10 cellular contexts compared by ENCODE assay signal in the genomic region with DNA sequence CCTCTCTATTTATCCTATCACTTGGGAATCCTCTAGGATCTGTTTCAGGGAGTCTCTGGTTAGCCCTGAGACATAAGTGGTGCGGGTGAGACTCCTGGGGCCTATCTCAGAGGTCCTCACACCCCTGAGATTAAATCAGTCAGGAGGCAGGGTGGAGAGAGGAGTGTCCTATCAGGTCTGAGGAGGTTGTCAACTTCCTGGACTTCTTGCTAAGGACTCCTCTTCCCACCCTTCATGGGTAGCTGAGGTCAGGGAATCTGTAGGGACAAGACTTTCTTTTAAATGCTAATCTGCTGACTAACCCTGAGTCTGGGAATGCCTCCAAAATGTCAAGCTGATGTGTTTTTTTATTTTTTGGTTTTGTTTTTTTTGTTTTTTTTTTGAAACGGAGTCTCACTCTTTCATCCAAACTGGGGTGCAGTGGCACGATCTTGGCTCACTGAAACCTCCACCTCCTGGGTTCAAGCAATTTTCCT. TPM values are rescaled to one million over a fixed set of nuclear protein-coding genes. Genes with fewer than 3 reads are reported as not detected.
DNase-seq lines count a peak whose midpoint lies in the region; ATAC-seq and TF ChIP-seq lines count a peak whose summit lies in the region.
"Had no signal": no experiment of that assay in that cellular context is flagged by ENCODE, and none has a peak within 500 bp of the region (broad histone marks: within the 10 kb centered on the region; RNA-seq: fewer than 3 reads in every experiment).

No MANE protein-coding gene starts in this region.

- H3K36me3 ChIP-seq in prostate gland: no peaks in the 10 kb centered on the region

- TF ChIP-seq CTCF in fibroblast of the aortic adventitia (IDR thresholded peaks at IDR 0.05; ENCODE audit: insufficient read depth, low read length) (no peak), prostate gland (IDR thresholded peaks at IDR 0.05) (no peak)

- H3K4me1 ChIP-seq in prostate gland (replicated peaks): peaks cover 21% of the 10 kb centered on the region

- no peaks in the 10 kb centered on the region for H3K9me3 ChIP-seq in prostate gland

- H3K4me3 ChIP-seq in fibroblast of the aortic adventitia (ENCODE audit: low read depth, low read length) (no peak overlapping the region), prostate gland (no peak overlapping the region)
- H3K4me3 ChIP-seq: GM12878 had no signal

- no peak for TF ChIP-seq POLR2A in prostate gland (IDR thresholded peaks at IDR 0.05)

- H3K27ac ChIP-seq in prostate gland: peak overlapping the region; percentile 14 to 41

- 32% methylated on average over 3 of the region's 3 CpGs for WGBS in prostate gland

- DNase-seq in EH (ENCODE audit: low read depth) (peak; percentile 97), T1000 (lab: John Stamatoyannopoulos, UW) (peak; percentile 37), fibroblast of the aortic adventitia (ENCODE audit: low read depth) (peak; percentile 94), prostate gland (ENCODE audit: low spot score) (no peak), NCI-H146 treated with DMSO at 0.1 percent for 48 hours (lab: John Stamatoyannopoulos, UW; ENCODE audit: unreplicated experiment) (no peak)
- no peak for DNase-seq in stimulated activated naive CD8-positive, alpha-beta T cell treated with anti-CD3 and anti-CD28 coated beads, Interleukin-15, Interleukin-2, amounts not matched to agents 100 U/mL and 50 U/mL, for 24 hours
- DNase-seq in NK-92 treated with Interleukin-12 subunit alpha and Interleukin-12 subunit beta, amount 100 ng/mL, for 24 hours (lab: John Stamatoyannopoulos, UW): no peak
- DNase-seq: naive B cell had no signal

- no peaks in the 10 kb centered on the region for H3K27me3 ChIP-seq in prostate gland (replicated peaks; ENCODE audit: insufficient read depth)

- intact Hi-C loops in prostate gland (cut with DNase I): no loop called here

- no peak for ATAC-seq in stimulated activated naive CD8-positive, alpha-beta T cell treated with anti-CD3 and anti-CD28 coated beads, Interleukin-15, Interleukin-2, amounts not matched to agents 100 U/mL and 50 U/mL, for 24 hours
- ATAC-seq in HG03565 (IDR thresholded peaks at IDR 0.05; ENCODE audit: unreplicated experiment): no peak

RNA-seq across cellular contexts. Expression of a gene that starts 6.6 kb away (rescaled TPM):
- total RNA-seq in fibroblast of the aortic adventitia (ENCODE audit: low replicate concordance) (7.4 and 16.9 TPM in 2 replicates), prostate gland (10 to 100 TPM; 10.0 to 20.3 TPM)

RNA-seq across cellular contexts. Expression of a gene that starts 10.1 kb away (rescaled TPM):
- total RNA-seq in fibroblast of the aortic adventitia (ENCODE audit: low replicate concordance) (0.25 and 0.99 TPM in 2 replicates), prostate gland (1 to 10 TPM; 1.2 to 3.3 TPM)

RNA-seq across cellular contexts. Expression of a gene that starts 19.3 kb away (rescaled TPM):
- total RNA-seq in fibroblast of the aortic adventitia (ENCODE audit: low replicate concordance) (30.3 and 56.7 TPM in 2 replicates), prostate gland (100 to 1,000 TPM in 1 of 2 donors, 10 to 100 TPM in 1; 62.0 to 115 TPM)

RNA-seq across cellular contexts. Expression of a gene that starts 24.5 kb away (rescaled TPM):
- total RNA-seq in fibroblast of the aortic adventitia (ENCODE audit: low replicate concordance) (not detected in 2 replicates), prostate gland (1 to 10 TPM in 1 of 2 donors, not detected in 1; 3.9 TPM)
- total RNA-seq: GM12878 had no signal

RNA-seq across cellular contexts. Expression of a gene that starts 30.3 kb away (rescaled TPM):
- total RNA-seq in fibroblast of the aortic adventitia (ENCODE audit: low replicate concordance) (not detected in 2 replicates), prostate gland (under 1 TPM; 0.55 to 0.62 TPM)
- total RNA-seq: GM12878 had no signal

Comparison
In these comparisons a context has a peak if more than half of its experiments do, and no peak if none do; other contexts are left out.
1. DNase-seq: peak in EH (single experiment), T1000 (single experiment) and fibroblast of the aortic adventitia (single experiment); none in prostate gland (single experiment), stimulated activated naive CD8-positive, alpha-beta T cell treated with anti-CD3 and anti-CD28 coated beads, Interleukin-15, Interleukin-2, amounts not matched to agents 100 U/mL and 50 U/mL, for 24 hours (single experiment), NCI-H146 treated with DMSO at 0.1 percent for 48 hours (single experiment) and NK-92 treated with Interleukin-12 subunit alpha and Interleukin-12 subunit beta, amount 100 ng/mL, for 24 hours (single experiment).